In the genomic region with DNA sequence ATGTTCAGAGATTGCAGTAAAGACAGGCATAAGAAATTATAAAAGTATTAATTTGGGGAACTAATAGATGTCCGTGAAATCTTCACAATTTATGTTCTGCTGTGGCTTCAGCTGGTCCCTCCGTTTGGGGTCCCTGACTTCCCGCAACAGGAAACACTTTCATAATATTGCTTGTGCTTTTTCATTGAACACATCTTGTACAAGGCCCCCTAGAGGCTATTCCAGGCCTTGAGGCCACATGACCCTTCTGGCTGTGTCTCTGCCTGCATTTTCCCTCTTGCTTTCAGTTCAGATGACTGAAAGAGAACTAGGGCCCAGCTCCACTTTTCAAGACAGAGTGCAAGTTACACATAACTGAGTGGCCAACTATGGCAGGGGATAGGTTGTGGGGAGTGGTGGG, we compare ENCODE assay signal across 17 cellular contexts. TPM values are rescaled to one million over a fixed set of nuclear protein-coding genes. Genes with fewer than 3 reads are reported as not detected.
DNase-seq lines count a peak whose midpoint lies in the region; ATAC-seq and TF ChIP-seq lines count a peak whose summit lies in the region.
"Had no signal": no experiment of that assay in that cellular context is flagged by ENCODE, and none has a peak within 500 bp of the region (broad histone marks: within the 10 kb centered on the region; RNA-seq: fewer than 3 reads in every experiment).

No MANE protein-coding gene starts in this region.

- H3K9ac ChIP-seq in KMS-11, result no peak overlapping the region

- peak; percentile 22 for ATAC-seq in activated naive CD8-positive, alpha-beta T cell treated with anti-CD3 and anti-CD28 coated beads, Interleukin-2, amount 10 ng/mL, durations not matched to agents 7 days and 5 days (ENCODE audit: low read depth)
- ATAC-seq in GM21390 (IDR thresholded peaks at IDR 0.05; ENCODE audit: unreplicated experiment), result no peak
- no peak for ATAC-seq in GM21529 (IDR thresholded peaks at IDR 0.05; ENCODE audit: unreplicated experiment)
- ATAC-seq in HG02759 (IDR thresholded peaks at IDR 0.05; ENCODE audit: unreplicated experiment), result no peak
- ATAC-seq: CD8-positive, alpha-beta T cell; left ventricle myocardium superior had no signal

- H3K4me3 Mint-ChIP-seq in activated naive CD8-positive, alpha-beta T cell treated with anti-CD3 and anti-CD28 coated beads, Interleukin-2, amount 10 ng/mL, durations not matched to agents 7 days and 5 days, result no peak overlapping the region
- H3K4me3 Mint-ChIP-seq: activated T-helper 1 cell treated with anti-CD3 and anti-CD28 coated beads, Interleukin-12 subunit alpha, Interleukin-12 subunit beta, Interleukin-2, Interleukin-4 antibody, amounts not matched to agents 30 ng/mL and 10 ng/mL and 1 ng/mL, durations not matched to agents 14 hours and 24 hours and 36 hours; CD8-positive, alpha-beta T cell; neural crest cell had no signal

- H3K4me1 Mint-ChIP-seq in activated naive CD8-positive, alpha-beta T cell treated with anti-CD3 and anti-CD28 coated beads, Interleukin-2, amount 10 ng/mL, durations not matched to agents 7 days and 5 days, result peaks cover 5% of the 10 kb centered on the region
- H3K4me1 Mint-ChIP-seq: neural crest cell had no signal

- in situ Hi-C loops in ACHN (cut with HindIII; ENCODE audit: low pct_ligation_motif_present, low pct_unique_long_range_greater_than_20kb, low sequenced_read_pairs), result no loop called here

- TF ChIP-seq CTCF in GM06990 (IDR thresholded peaks at IDR 0.05; ENCODE audit: insufficient read depth, low read length, poor library complexity, severe bottlenecking) (peak; percentile 31), KMS-11 (conservative IDR thresholded peaks at IDR 0.05; ENCODE audit: low read depth, low read length) (peak; percentile 32; the same call in 1 of the 2 replicates)

- H3K27me3 Mint-ChIP-seq in activated naive CD8-positive, alpha-beta T cell treated with anti-CD3 and anti-CD28 coated beads, Interleukin-2, amount 10 ng/mL, durations not matched to agents 7 days and 5 days, result no peaks in the 10 kb centered on the region

- H3K4me2 ChIP-seq in KMS-11, result no peak overlapping the region
- H3K4me2 ChIP-seq: hepatocyte had no signal

- H4K20me1 ChIP-seq in KMS-11 (ENCODE audit: insufficient read depth), result no peaks in the 10 kb centered on the region

- H3K27me3 ChIP-seq in GM06990 (replicated peaks; ENCODE audit: control insufficient read depth, insufficient read depth, low read length), result no peaks in the 10 kb centered on the region
- no peaks in the 10 kb centered on the region for H3K27me3 ChIP-seq in KMS-11 (ENCODE audit: insufficient read depth, low read depth)
- H3K27me3 ChIP-seq: hepatocyte had no signal

- H3K4me3 ChIP-seq in GM06990 (replicated peaks; ENCODE audit: low read depth, low read length) (no peak overlapping the region), KMS-11 (IDR thresholded peaks at IDR 0.05; ENCODE audit: insufficient read depth, low read depth, low read length) (no peak overlapping the region)
- H3K4me3 ChIP-seq: hepatocyte had no signal

- H3K79me2 ChIP-seq in KMS-11 (ENCODE audit: insufficient read depth, low read depth), result no peaks in the 10 kb centered on the region
- H3K79me2 ChIP-seq: hepatocyte had no signal

- H2AFZ ChIP-seq in KMS-11 (ENCODE audit: low read depth), result no peak overlapping the region
- H2AFZ ChIP-seq: hepatocyte had no signal

- DNase-seq in ACHN, result peak; percentile 63
- no peak for DNase-seq in GM06990 (ENCODE audit: extremely low read depth, insufficient read length)
- no peak for DNase-seq in activated naive CD8-positive, alpha-beta T cell treated with anti-CD3 and anti-CD28 coated beads, Interleukin-2, amount 10 ng/mL, durations not matched to agents 7 days and 5 days
- DNase-seq in NCI-H2227 (lab: John Stamatoyannopoulos, UW; ENCODE audit: unreplicated experiment), result no peak
- DNase-seq: caudate nucleus; CD8-positive, alpha-beta T cell; left ventricle myocardium superior; NCI-H1436 treated with DMSO at 0.1 percent for 48 hours; NCI-H748 treated with DMSO at 0.1 percent for 48 hours; SW 1271 had no signal

- peaks cover 14% of the 10 kb centered on the region for H3K9me3 Mint-ChIP-seq in activated naive CD8-positive, alpha-beta T cell treated with anti-CD3 and anti-CD28 coated beads, Interleukin-2, amount 10 ng/mL, durations not matched to agents 7 days and 5 days

- no peak overlapping the region for H3K27ac ChIP-seq in KMS-11
- H3K27ac ChIP-seq: hepatocyte had no signal

- H3K36me3 ChIP-seq in GM06990 (ENCODE audit: control insufficient read depth, insufficient read depth, low read length), result no peaks in the 10 kb centered on the region
- no peaks in the 10 kb centered on the region for H3K36me3 ChIP-seq in KMS-11 (ENCODE audit: insufficient read depth)

- no peak overlapping the region for H3K27ac Mint-ChIP-seq in activated naive CD8-positive, alpha-beta T cell treated with anti-CD3 and anti-CD28 coated beads, Interleukin-2, amount 10 ng/mL, durations not matched to agents 7 days and 5 days
- H3K27ac Mint-ChIP-seq: activated T-helper 1 cell treated with anti-CD3 and anti-CD28 coated beads, Interleukin-12 subunit alpha, Interleukin-12 subunit beta, Interleukin-2, Interleukin-4 antibody, amounts not matched to agents 30 ng/mL and 10 ng/mL and 1 ng/mL, durations not matched to agents 14 hours and 24 hours and 36 hours; CD8-positive, alpha-beta T cell had no signal

- H3K4me1 ChIP-seq in KMS-11 (ENCODE audit: low read depth, poor library complexity, severe bottlenecking), result peaks cover 15% of the 10 kb centered on the region

- POLR2A ChIA-PET in activated naive CD8-positive, alpha-beta T cell treated with anti-CD3 and anti-CD28 coated beads, Interleukin-2, amount 10 ng/mL, durations not matched to agents 7 days and 5 days (lab: Charles Lee), result no interaction called here

- peaks cover 21% of the 10 kb centered on the region for H3K36me3 Mint-ChIP-seq in activated naive CD8-positive, alpha-beta T cell treated with anti-CD3 and anti-CD28 coated beads, Interleukin-2, amount 10 ng/mL, durations not matched to agents 7 days and 5 days

RNA-seq across cellular contexts. Expression of a gene that starts 26.5 kb away (rescaled TPM):
- total RNA-seq in activated naive CD8-positive, alpha-beta T cell treated with anti-CD3 and anti-CD28 coated beads, Interleukin-2, amount 10 ng/mL, durations not matched to agents 7 days and 5 days, result 10 to 100 TPM; 11.5 to 12.3 TPM

RNA-seq across cellular contexts. Expression of a gene that starts 26.7 kb away (rescaled TPM):
- total RNA-seq in activated naive CD8-positive, alpha-beta T cell treated with anti-CD3 and anti-CD28 coated beads, Interleukin-2, amount 10 ng/mL, durations not matched to agents 7 days and 5 days, result 10 to 100 TPM; 28.1 to 30.2 TPM

RNA-seq across cellular contexts. Expression of a gene that starts 55.6 kb away (rescaled TPM):
- 10 to 100 TPM; 11.1 to 11.6 TPM for total RNA-seq in activated naive CD8-positive, alpha-beta T cell treated with anti-CD3 and anti-CD28 coated beads, Interleukin-2, amount 10 ng/mL, durations not matched to agents 7 days and 5 days
